ENCODE assay signal across 22 cellular contexts in the genomic region with DNA sequence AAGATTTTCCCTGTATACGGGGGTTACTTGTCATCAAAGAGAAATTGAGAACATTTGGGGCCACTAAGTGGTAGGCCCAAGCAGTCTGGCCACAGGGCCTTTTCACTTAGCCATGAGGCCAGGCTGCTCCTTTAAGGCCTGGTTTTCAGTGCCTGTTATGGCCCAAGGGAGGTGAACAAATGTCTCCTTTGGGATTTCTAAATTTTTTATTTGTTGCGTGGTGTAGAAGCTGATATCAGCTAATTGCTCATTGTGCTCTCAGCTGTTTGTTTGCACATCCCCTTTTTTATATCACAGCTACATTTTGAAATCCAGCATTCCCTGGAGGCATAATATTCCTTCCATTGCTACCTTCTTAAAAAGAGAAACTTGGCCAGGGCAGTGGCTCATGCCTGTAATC. TPM values are rescaled to one million over a fixed set of nuclear protein-coding genes. Genes with fewer than 3 reads are reported as not detected.
"Had no signal": no experiment of that assay in that cellular context is flagged by ENCODE, and none has a peak within 500 bp of the region (broad histone marks: within the 10 kb centered on the region; RNA-seq: fewer than 3 reads in every experiment).

No MANE protein-coding gene starts in this region.

- H3K9ac ChIP-seq: parathyroid adenoma had no signal

- H3K27me3 ChIP-seq: brain microvascular endothelial cell, left lung had no signal

- H3K9me3 ChIP-seq: left lung, mucosa of descending colon had no signal

- H3K4me1 ChIP-seq: parathyroid adenoma had no signal

- H2AFZ ChIP-seq: parathyroid adenoma had no signal

- H3K4me3 ChIP-seq: left lung, mucosa of descending colon had no signal

- DNase-seq: activated CD4-positive, alpha-beta T cell treated with anti-CD3 and anti-CD28 coated beads for 36 hours; activated CD4-positive, alpha-beta T cell treated with anti-CD3 and anti-CD28 coated beads, Interleukin-2, amount 50 U/mL, for 48 hours; activated naive CD4-positive, alpha-beta T cell; anterior cingulate cortex; brain microvascular endothelial cell; central memory CD4-positive, alpha-beta T cell; endodermal cell; left lung; mucosa of descending colon; naive thymus-derived CD4-positive, alpha-beta T cell; stimulated activated CD4-positive, alpha-beta T cell treated with anti-CD3 and anti-CD28 coated beads, Interleukin-12 subunit alpha, Interleukin-12 subunit beta, amount 100 ng/mL, for 4 hours; stimulated activated CD4-positive, alpha-beta T cell treated with anti-CD3 and anti-CD28 coated beads, Interleukin-2, amount 100 ng/mL, for 24 hours; stimulated activated naive CD8-positive, alpha-beta T cell treated with anti-CD3 and anti-CD28 coated beads, Interleukin-15, Interleukin-2, amounts not matched to agents 100 U/mL and 50 U/mL, for 24 hours; substantia nigra; SW 1271; trophoblast cell had no signal

- ATAC-seq: activated CD4-positive, alpha-beta T cell treated with anti-CD3 and anti-CD28 coated beads for 36 hours; mucosa of descending colon; naive thymus-derived CD4-positive, alpha-beta T cell; stimulated activated naive CD8-positive, alpha-beta T cell treated with anti-CD3 and anti-CD28 coated beads, Interleukin-15, Interleukin-2, amounts not matched to agents 100 U/mL and 50 U/mL, for 24 hours; WTC11 had no signal

- H3K27ac ChIP-seq: brain microvascular endothelial cell, epithelial cell of prostate, parathyroid adenoma had no signal

RNA-seq across cellular contexts. Expression of a gene that starts 48.5 kb away (rescaled TPM):
- total RNA-seq: activated CD4-positive, alpha-beta T cell treated with anti-CD3 and anti-CD28 coated beads for 36 hours; endodermal cell; fibroblast of lung; kidney epithelial cell; left lung; naive thymus-derived CD4-positive, alpha-beta T cell; T-helper 2 cell treated with Interferon-gamma antibody and Interleukin-4, amounts not matched to agents 100 ng/mL and 5 ng/mL, for 36 hours; WTC11 had no signal
- polyA plus RNA-seq: fibroblast of lung; naive thymus-derived CD4-positive, alpha-beta T cell had no signal
